In genomic region chr3:127772273-127772672, GRCh38 we compare ENCODE assay signal across 25 cellular contexts.
"Had no signal": no experiment of that assay in that cellular context is flagged by ENCODE, and none has a peak within 500 bp of the region (broad histone marks: within the 10 kb centered on the region; RNA-seq: fewer than 3 reads in every experiment).

No MANE protein-coding gene starts in this region.

- H3K4me1 ChIP-seq: parathyroid adenoma had no signal

- H3K36me3 Mint-ChIP-seq: natural killer cell treated with Interleukin-12 subunit alpha and Interleukin-12 subunit beta and Interleukin-15 and Interleukin-18, amount 100 ng/mL, for 72 hours had no signal

- H3K9ac ChIP-seq: parathyroid adenoma had no signal

- H3K4me3 ChIP-seq: hepatocyte, left lung, right lobe of liver, skin epidermis, thyroid gland had no signal

- H3K27me3 Mint-ChIP-seq: brain; natural killer cell treated with Interleukin-12 subunit alpha and Interleukin-12 subunit beta and Interleukin-15 and Interleukin-18, amount 100 ng/mL, for 72 hours had no signal

- H2AFZ ChIP-seq: hepatocyte, parathyroid adenoma had no signal

- H3K9me3 ChIP-seq: left lung, right lobe of liver, thyroid gland had no signal

- H3K9me3 Mint-ChIP-seq: activated naive CD4-positive, alpha-beta T cell treated with anti-CD3 and anti-CD28 coated beads, Interleukin-2, amount 50 U/mL, for 24 hours; dendritic cell treated with granulocyte-macrophage colony-stimulating factor and Interleukin-4, amounts not matched to agents 40 ng/mL and 50 ng/mL, for 4 days; natural killer cell treated with Interleukin-12 subunit alpha and Interleukin-12 subunit beta and Interleukin-15 and Interleukin-18, amount 100 ng/mL, for 72 hours had no signal

- H3K27me3 ChIP-seq: foreskin keratinocyte, hepatocyte, left lung, right lobe of liver, thyroid gland had no signal

- H3K27ac ChIP-seq: foreskin keratinocyte, hepatocyte, parathyroid adenoma, right lobe of liver, skin epidermis, thyroid gland had no signal

- H3K79me2 ChIP-seq: hepatocyte, parathyroid adenoma had no signal

- H3K4me3 Mint-ChIP-seq: activated CD8-positive, alpha-beta T cell treated with anti-CD3 and anti-CD28 coated beads, Interleukin-2, amount 10 ng/mL, durations not matched to agents 7 days and 5 days; activated naive CD4-positive, alpha-beta T cell treated with anti-CD3 and anti-CD28 coated beads, Interleukin-2, amount 50 U/mL, for 24 hours; activated T-helper 1 cell treated with anti-CD3 and anti-CD28 coated beads, Interleukin-12 subunit alpha, Interleukin-12 subunit beta, Interleukin-2, Interleukin-4 antibody, amounts not matched to agents 30 ng/mL and 10 ng/mL and 1 ng/mL, durations not matched to agents 14 hours and 24 hours and 36 hours; brain; dendritic cell treated with granulocyte-macrophage colony-stimulating factor and Interleukin-4, amounts not matched to agents 40 ng/mL and 50 ng/mL, for 4 days; natural killer cell treated with Interleukin-12 subunit alpha and Interleukin-12 subunit beta and Interleukin-15 and Interleukin-18, amount 100 ng/mL, for 72 hours; T-helper 2 cell treated with Interferon-gamma antibody and Interleukin-4, amounts not matched to agents 5 μg/mL and 100 μg/mL, for 36 hours had no signal

- H3K4me2 ChIP-seq: hepatocyte had no signal

- ATAC-seq: activated CD8-positive, alpha-beta T cell treated with anti-CD3 and anti-CD28 coated beads, Interleukin-2, amount 10 ng/mL, durations not matched to agents 7 days and 5 days; foreskin keratinocyte; left lung; natural killer cell treated with Interleukin-12 subunit alpha and Interleukin-12 subunit beta and Interleukin-15 and Interleukin-18, amount 100 ng/mL, for 72 hours; right lobe of liver had no signal

- H3K36me3 ChIP-seq: left lung, right lobe of liver, thyroid gland had no signal

- DNase-seq: activated CD4-positive, alpha-beta T cell treated with anti-CD3 and anti-CD28 coated beads for 1 hour; activated CD4-positive, alpha-beta T cell treated with anti-CD3 and anti-CD28 coated beads, Interleukin-2, amount 50 U/mL, for 1 hour; activated CD8-positive, alpha-beta T cell treated with anti-CD3 and anti-CD28 coated beads, Interleukin-2, amount 10 ng/mL, durations not matched to agents 7 days and 5 days; activated gamma-delta T cell treated with Interleukin-2 at 50 U/mL for 16 hours; caudate nucleus; effector CD4-positive, alpha-beta T cell; erythroblast; foreskin keratinocyte; kidney glomerular epithelial cell; left lung; stimulated activated CD4-positive, alpha-beta T cell treated with anti-CD3 and anti-CD28 coated beads, Interleukin-2, amount 100 ng/mL, for 24 hours; stimulated activated naive CD4-positive, alpha-beta T cell; substantia nigra; thyroid gland had no signal

- H3K27ac Mint-ChIP-seq: activated CD8-positive, alpha-beta T cell treated with anti-CD3 and anti-CD28 coated beads, Interleukin-2, amount 10 ng/mL, durations not matched to agents 7 days and 5 days; activated naive CD4-positive, alpha-beta T cell treated with anti-CD3 and anti-CD28 coated beads, Interleukin-2, amount 50 U/mL, for 24 hours; activated T-helper 1 cell treated with anti-CD3 and anti-CD28 coated beads, Interleukin-12 subunit alpha, Interleukin-12 subunit beta, Interleukin-2, Interleukin-4 antibody, amounts not matched to agents 30 ng/mL and 10 ng/mL and 1 ng/mL, durations not matched to agents 14 hours and 24 hours and 36 hours; brain; natural killer cell treated with Interleukin-12 subunit alpha and Interleukin-12 subunit beta and Interleukin-15 and Interleukin-18, amount 100 ng/mL, for 72 hours; T-helper 2 cell treated with Interferon-gamma antibody and Interleukin-4, amounts not matched to agents 5 μg/mL and 100 μg/mL, for 36 hours had no signal

- FAIRE-seq: urothelium cell line had no signal
